Comparison of ENCODE assay signal across 8 cellular contexts in genomic region chr11:108664241-108664640, GRCh38. TPM values are rescaled to one million over a fixed set of nuclear protein-coding genes. Genes with fewer than 3 reads are reported as not detected.
A peak's percentile ranks its signal among the peaks of the same experiment; 100 is the strongest.
DNase-seq lines count a peak whose midpoint lies in the region; ATAC-seq and TF ChIP-seq lines count a peak whose summit lies in the region.

No MANE protein-coding gene starts in this region.

- DNase-seq in AG09309 (ENCODE audit: low read depth) = no peak
- no peak for DNase-seq in Karpas-422
- DNase-seq in natural killer cell = no peak
- no peak for DNase-seq in SHP77 (lab: John Stamatoyannopoulos, UW)
- DNase-seq in NCI-H526 treated with DMSO at 0.1 percent for 48 hours (lab: John Stamatoyannopoulos, UW) = no peak
- DNase-seq in HuH-7.5 (ENCODE audit: low spot score) = no peak

- H3K4me2 ChIP-seq in Karpas-422 (ENCODE audit: low read depth, low read length, poor library complexity, severe bottlenecking) = peak overlapping the region; percentile 88

- peaks cover 43% of the 10 kb centered on the region for H3K4me1 Mint-ChIP-seq in dendritic cell treated with granulocyte-macrophage colony-stimulating factor and Interleukin-4, amounts not matched to agents 40 ng/mL and 50 ng/mL, for 4 days (ENCODE audit: low read depth)
- H3K4me1 Mint-ChIP-seq in natural killer cell = peaks cover 35 to 44% of the 10 kb centered on the region in 2 donors

- H3K9me3 ChIP-seq in Karpas-422 (ENCODE audit: low read length) = no peaks in the 10 kb centered on the region

- H3K36me3 ChIP-seq in Karpas-422 (ENCODE audit: insufficient read depth, low read length) = peaks cover 23% of the 10 kb centered on the region; the same call in 1 of the 2 replicates

- ATAC-seq in natural killer cell = no peak
- ATAC-seq in GM21447 (IDR thresholded peaks at IDR 0.05; ENCODE audit: unreplicated experiment) = no peak

- peaks cover 6% of the 10 kb centered on the region for H3K36me3 Mint-ChIP-seq in dendritic cell treated with granulocyte-macrophage colony-stimulating factor and Interleukin-4, amounts not matched to agents 40 ng/mL and 50 ng/mL, for 4 days (ENCODE audit: low read depth)
- no peaks in the 10 kb centered on the region for H3K36me3 Mint-ChIP-seq in natural killer cell

- no peaks in the 10 kb centered on the region for H3K27me3 Mint-ChIP-seq in dendritic cell treated with granulocyte-macrophage colony-stimulating factor and Interleukin-4, amounts not matched to agents 40 ng/mL and 50 ng/mL, for 4 days
- H3K27me3 Mint-ChIP-seq in natural killer cell (ENCODE audit: low read depth in 2 of 2) = peaks cover 0 to 2% of the 10 kb centered on the region in 2 donors

- peak overlapping the region; percentile 92 for H2AFZ ChIP-seq in Karpas-422 (ENCODE audit: low read length)

- TF ChIP-seq CTCF in AG09309 (IDR thresholded peaks at IDR 0.05; ENCODE audit: control insufficient read depth, insufficient read depth, low read depth, low read length, missing control alignments) (no peak), natural killer cell (IDR thresholded peaks at IDR 0.05) (no peak)

- H3K27ac Mint-ChIP-seq in dendritic cell treated with granulocyte-macrophage colony-stimulating factor and Interleukin-4, amounts not matched to agents 40 ng/mL and 50 ng/mL, for 4 days = peak overlapping the region; percentile 86
- peak overlapping the region; percentile 97 to 98 for H3K27ac Mint-ChIP-seq in natural killer cell

- H3K9ac ChIP-seq in Karpas-422 (ENCODE audit: low read length) = peak overlapping the region; percentile 63

- no peaks in the 10 kb centered on the region for H3K27me3 ChIP-seq in Karpas-422 (ENCODE audit: low read length)

- intact Hi-C loops in dendritic cell treated with granulocyte-macrophage colony-stimulating factor and Interleukin-4, amounts not matched to agents 40 ng/mL and 50 ng/mL, for 4 days (cut with micrococcal nuclease) = loop anchor here (5.0 to 10.0 kb wide), 4 partner anchors 439 to 739 kb away; partner anchors contain the start of genes ACAT1, ATM, CUL5 and NPAT
- intact Hi-C loops in natural killer cell (cut with micrococcal nuclease) = loop anchor here (1.0 kb wide), 1 partner anchor 197 kb away; the partner anchor contains the start of gene C11orf65

- no peaks in the 10 kb centered on the region for H3K9me2 ChIP-seq in Karpas-422 (replicated peaks; ENCODE audit: insufficient read depth, low read length)

- H3K79me2 ChIP-seq in Karpas-422 (ENCODE audit: low read length) = peaks cover 44% of the 10 kb centered on the region

- no peaks in the 10 kb centered on the region for H3K9me3 Mint-ChIP-seq in dendritic cell treated with granulocyte-macrophage colony-stimulating factor and Interleukin-4, amounts not matched to agents 40 ng/mL and 50 ng/mL, for 4 days
- H3K9me3 Mint-ChIP-seq in natural killer cell = no peaks in the 10 kb centered on the region

- H3K27ac ChIP-seq in Karpas-422 (ENCODE audit: low read length) = no peak overlapping the region

- H4K20me1 ChIP-seq in Karpas-422 (ENCODE audit: insufficient read depth, low read depth, low read length) = peaks cover 20% of the 10 kb centered on the region; the same call in 1 of the 2 replicates

- H3K4me3 ChIP-seq in AG09309 (ENCODE audit: control insufficient read depth, low read depth, low read length) (peak overlapping the region; percentile 28), Karpas-422 (ENCODE audit: low read length) (peak overlapping the region; percentile 77)

- H3K4me1 ChIP-seq in Karpas-422 (ENCODE audit: low read length) = peaks cover 54% of the 10 kb centered on the region

- peak overlapping the region; percentile 100 for H3K4me3 Mint-ChIP-seq in dendritic cell treated with granulocyte-macrophage colony-stimulating factor and Interleukin-4, amounts not matched to agents 40 ng/mL and 50 ng/mL, for 4 days
- H3K4me3 Mint-ChIP-seq in natural killer cell = peak overlapping the region; percentile 100

RNA-seq across cellular contexts. Expression of gene DDX10, which starts 0.6 kb away (rescaled TPM):
- 103 and 121 TPM in 2 replicates for total RNA-seq in Karpas-422 (2014; rRNA removed; shearing (Covaris generic); ENCODE audit: low replicate concordance)
- 10 to 100 TPM; 23.4 to 30.9 (median 24.9) TPM for total RNA-seq in natural killer cell
